Comparison of ENCODE assay signal across 9 cellular contexts in genomic region chr7:71131256-71131752, GRCh38. TPM values are rescaled to one million over a fixed set of nuclear protein-coding genes. Genes with fewer than 3 reads are reported as not detected.
A peak's percentile ranks its signal among the peaks of the same experiment; 100 is the strongest.
DNase-seq lines count a peak whose midpoint lies in the region; ATAC-seq, FAIRE-seq and TF ChIP-seq lines count a peak whose summit lies in the region.
"Had no signal": no experiment of that assay in that cellular context is flagged by ENCODE, and none has a peak within 500 bp of the region (broad histone marks: within the 10 kb centered on the region; RNA-seq: fewer than 3 reads in every experiment).

No MANE protein-coding gene starts in this region.

- no peaks in the 10 kb centered on the region for H3K27me3 ChIP-seq in KMS-11 (ENCODE audit: insufficient read depth, low read depth)
- peaks cover 7% of the 10 kb centered on the region for H3K27me3 ChIP-seq in astrocyte (ENCODE audit: insufficient read depth, low read length)
- peaks cover 29% of the 10 kb centered on the region for H3K27me3 ChIP-seq in kidney epithelial cell (ENCODE audit: control insufficient read depth, insufficient read depth, low read length)

- peak overlapping the region; percentile 82 for H3K4me3 Mint-ChIP-seq in astrocyte (ENCODE audit: unreplicated experiment)

- H3K4me1 ChIP-seq in KMS-11 (ENCODE audit: low read depth, poor library complexity, severe bottlenecking) (peaks cover 13% of the 10 kb centered on the region), astrocyte (ENCODE audit: insufficient read depth, low read length) (no peaks in the 10 kb centered on the region)

- H3K36me3 ChIP-seq in KMS-11 (ENCODE audit: insufficient read depth): no peaks in the 10 kb centered on the region
- no peaks in the 10 kb centered on the region for H3K36me3 ChIP-seq in astrocyte (ENCODE audit: insufficient read depth, low read length)
- H3K36me3 ChIP-seq in kidney epithelial cell (ENCODE audit: control insufficient read depth, insufficient read depth, low read length): no peaks in the 10 kb centered on the region

- H3K27me3 Mint-ChIP-seq in astrocyte (ENCODE audit: low read depth, unreplicated experiment): peaks cover 36% of the 10 kb centered on the region

- no peak for TF ChIP-seq CTCF in KMS-11 (conservative IDR thresholded peaks at IDR 0.05; ENCODE audit: low read depth, low read length)
- TF ChIP-seq CTCF in astrocyte (IDR thresholded peaks at IDR 0.05; ENCODE audit: insufficient read depth, low read depth, low read length): no peak
- TF ChIP-seq CTCF in kidney epithelial cell (IDR thresholded peaks at IDR 0.05; ENCODE audit: insufficient read depth, low read length, poor library complexity, severe bottlenecking): no peak
- TF ChIP-seq CTCF in GM10266 (IDR thresholded peaks at IDR 0.05; ENCODE audit: control insufficient read depth, insufficient read depth, low read depth, missing control alignments): no peak

- H3K27ac Mint-ChIP-seq in astrocyte (ENCODE audit: unreplicated experiment): peak overlapping the region; percentile 10

- H3K27ac ChIP-seq in KMS-11 (peak overlapping the region; percentile 24; the same call in 1 of the 2 replicates), astrocyte (ENCODE audit: low read depth, low read length) (no peak overlapping the region)

- H3K36me3 Mint-ChIP-seq in astrocyte (ENCODE audit: low read depth, unreplicated experiment): no peaks in the 10 kb centered on the region

- H3K9ac ChIP-seq in KMS-11 (peak overlapping the region; percentile 62), astrocyte (ENCODE audit: low read length) (no peak overlapping the region)

- H3K9me3 ChIP-seq in astrocyte (ENCODE audit: insufficient read depth, low read depth, low read length): no peaks in the 10 kb centered on the region

- DNase-seq in astrocyte (ENCODE audit: low read depth) (peak; percentile 36), kidney epithelial cell (ENCODE audit: low read depth) (no peak), GM10266 (ENCODE audit: extremely low spot score) (no peak), T-helper 1 cell (no peak)
- DNase-seq in stimulated activated CD8-positive, alpha-beta memory T cell treated with anti-CD3 and anti-CD28 coated beads, Interleukin-4, amount 100 ng/mL, for 48 hours: peak; percentile 23
- DNase-seq in stimulated activated CD4-positive, alpha-beta T cell treated with anti-CD3 and anti-CD28 coated beads, Interleukin-2, amount 100 ng/mL, for 48 hours: no peak
- DNase-seq: activated naive CD4-positive, alpha-beta T cell treated with Interleukin-2 at 50 U/mL for 16 hours had no signal

- no peak overlapping the region for H3K4me3 ChIP-seq in KMS-11 (IDR thresholded peaks at IDR 0.05; ENCODE audit: insufficient read depth, low read depth, low read length)
- peak overlapping the region; percentile 61 for H3K4me3 ChIP-seq in astrocyte (ENCODE audit: insufficient read depth, low read depth, low read length)
- peak overlapping the region; percentile 28 for H3K4me3 ChIP-seq in kidney epithelial cell (ENCODE audit: low read depth, low read length)

- H3K9me3 Mint-ChIP-seq in astrocyte (ENCODE audit: unreplicated experiment): no peaks in the 10 kb centered on the region

- ATAC-seq in HG03354 (IDR thresholded peaks at IDR 0.05; ENCODE audit: poor library complexity, severe bottlenecking, unreplicated experiment): no peak

- H2AFZ ChIP-seq in KMS-11 (ENCODE audit: low read depth) (peak overlapping the region; percentile 95), astrocyte (ENCODE audit: low read depth, low read length) (peak overlapping the region; percentile 81)

- no peak for FAIRE-seq in astrocyte (lab: Jason Lieb, UNC)

- H4K20me1 ChIP-seq in KMS-11 (ENCODE audit: insufficient read depth): no peaks in the 10 kb centered on the region
- peaks cover 10% of the 10 kb centered on the region for H4K20me1 ChIP-seq in astrocyte (ENCODE audit: insufficient read depth, low read length)

- H3K79me2 ChIP-seq in KMS-11 (ENCODE audit: insufficient read depth, low read depth) (no peaks in the 10 kb centered on the region), astrocyte (ENCODE audit: insufficient read depth, low read length) (no peaks in the 10 kb centered on the region)

- H3K4me2 ChIP-seq in KMS-11 (peak overlapping the region; percentile 84), astrocyte (ENCODE audit: low read length) (peak overlapping the region; percentile 84)

- H3K4me1 Mint-ChIP-seq in astrocyte (ENCODE audit: low read depth, unreplicated experiment): peaks cover 2% of the 10 kb centered on the region

RNA-seq across cellular contexts. Expression of gene GALNT17, which starts 0.6 kb away (rescaled TPM):
- total RNA-seq in astrocyte (5.7 and 7.8 TPM in 2 replicates), kidney epithelial cell (3.3 and 5.0 TPM in 2 replicates)

Comparison
In these comparisons a context has a peak if more than half of its experiments do, and no peak if none do; other contexts are left out.
1. DNase-seq: peak in astrocyte (single experiment) and stimulated activated CD8-positive, alpha-beta memory T cell treated with anti-CD3 and anti-CD28 coated beads, Interleukin-4, amount 100 ng/mL, for 48 hours (single experiment); none in kidney epithelial cell (single experiment), GM10266 (single experiment), T-helper 1 cell (0 of 5) and stimulated activated CD4-positive, alpha-beta T cell treated with anti-CD3 and anti-CD28 coated beads, Interleukin-2, amount 100 ng/mL, for 48 hours (0 of 2).